Comparison of ENCODE assay signal across 9 cellular contexts in genomic region chr4:138870739-138871633, GRCh38.
A peak's percentile ranks its signal among the peaks of the same experiment; 100 is the strongest.
DNase-seq lines count a peak whose midpoint lies in the region; ATAC-seq and TF ChIP-seq lines count a peak whose summit lies in the region.
"Had no signal": no experiment of that assay in that cellular context is flagged by ENCODE, and none has a peak within 500 bp of the region (broad histone marks: within the 10 kb centered on the region; RNA-seq: fewer than 3 reads in every experiment).

No MANE protein-coding gene starts in this region.

- no peaks in the 10 kb centered on the region for H3K36me3 ChIP-seq in fibroblast of lung (ENCODE audit: control insufficient read depth, insufficient read depth, low read length)
- no peaks in the 10 kb centered on the region for H3K36me3 ChIP-seq in transverse colon

- H3K36me3 Mint-ChIP-seq in neural crest cell (ENCODE audit: low read depth) = no peaks in the 10 kb centered on the region
- H3K36me3 Mint-ChIP-seq: activated naive CD4-positive, alpha-beta T cell treated with anti-CD3 and anti-CD28 coated beads, Interleukin-2, amount 50 U/mL, for 72 hours had no signal

- no peak overlapping the region for H3K4me3 Mint-ChIP-seq in neural crest cell

- no peak overlapping the region for H3K27ac Mint-ChIP-seq in neural crest cell (ENCODE audit: unreplicated experiment)
- H3K27ac Mint-ChIP-seq: activated naive CD4-positive, alpha-beta T cell treated with anti-CD3 and anti-CD28 coated beads, Interleukin-2, amount 50 U/mL, for 72 hours had no signal

- H3K4me3 ChIP-seq in fibroblast of lung (replicated peaks in 1 of 4; ENCODE audit: control extremely low read depth in 1 of 4, insufficient read depth in 1 of 4, low read depth in 3 of 4, low read length in 4 of 4) = no peak overlapping the region
- no peak overlapping the region for H3K4me3 ChIP-seq in transverse colon

- H3K9me3 ChIP-seq in fibroblast of lung (ENCODE audit: control insufficient read depth, insufficient read depth, low read depth, low read length) (no peaks in the 10 kb centered on the region), transverse colon (no peaks in the 10 kb centered on the region)

- DNase-seq in DMS 273 (lab: John Stamatoyannopoulos, UW; ENCODE audit: unreplicated experiment) (peak; percentile 84), HuH-7 (ENCODE audit: low spot score) (peak; percentile 51), NOMO-1 treated with DMSO at 0.1 percent for 48 hours (lab: John Stamatoyannopoulos, UW; ENCODE audit: unreplicated experiment) (peak; percentile 54), fibroblast of lung (ENCODE audit: low read depth in 2 of 2) (peak; percentile 56 to 83), neural crest cell (ENCODE audit: low read depth, low spot score) (peak; percentile 82), transverse colon (peak; percentile 62)
- DNase-seq in activated CD8-positive, alpha-beta memory T cell treated with anti-CD3 and anti-CD28 coated beads, Interleukin-2, amount 50 U/mL, for 4 hours = peak; percentile 42

- TF ChIP-seq POLR2A in transverse colon (IDR thresholded peaks at IDR 0.05) = no peak

- no peak overlapping the region for H3K27ac ChIP-seq in fibroblast of lung (ENCODE audit: insufficient read depth, low read length)
- H3K27ac ChIP-seq in transverse colon = no peak overlapping the region

- in situ Hi-C loops in transverse colon (cut with MboI; ENCODE audit: low pct_ligation_motif_present in 1 of 4, low pct_unique_long_range_greater_than_20kb in 1 of 4, low sequenced_read_pairs in 3 of 4) = loop anchor here in 2 of 4 donors (10.0 to 25.0 kb wide), 2 partner anchors 186 to 834 kb away; no protein-coding TSS in a partner anchor

- no peaks in the 10 kb centered on the region for H3K27me3 Mint-ChIP-seq in neural crest cell (ENCODE audit: low read depth)

- peak; percentile 78 for ATAC-seq in GM21515 (IDR thresholded peaks at IDR 0.05; ENCODE audit: unreplicated experiment)

- H3K27me3 ChIP-seq in fibroblast of lung (ENCODE audit: control insufficient read depth, insufficient read depth, low read length) = no peaks in the 10 kb centered on the region
- no peaks in the 10 kb centered on the region for H3K27me3 ChIP-seq in transverse colon

- no peak for TF ChIP-seq EP300 in transverse colon (IDR thresholded peaks at IDR 0.05; ENCODE audit: low read depth)

- H3K9me3 Mint-ChIP-seq in neural crest cell = no peaks in the 10 kb centered on the region
- H3K9me3 Mint-ChIP-seq: activated naive CD4-positive, alpha-beta T cell treated with anti-CD3 and anti-CD28 coated beads, Interleukin-2, amount 50 U/mL, for 72 hours had no signal

- TF ChIP-seq CTCF in fibroblast of lung (conservative IDR thresholded peaks at IDR 0.05 in 1 of 2, IDR thresholded peaks at IDR 0.05 in 1 of 2; ENCODE audit: low read depth in 1 of 2, low read length in 2 of 2) (peak; percentile 84 to 88), neural crest cell (conservative IDR thresholded peaks at IDR 0.05) (peak; percentile 96), transverse colon (IDR thresholded peaks at IDR 0.05) (peak; percentile 80 to 85 (median 83))

- 18 to 20% methylated on average over 10 to 12 of the region's 12 CpGs for WGBS in transverse colon (ENCODE audit: low coverage in 1 of 2), 2 donors

- no peak overlapping the region for H2AFZ ChIP-seq in fibroblast of lung (ENCODE audit: low read length)

- H3K4me1 Mint-ChIP-seq in neural crest cell = peaks cover 8% of the 10 kb centered on the region

- no peaks in the 10 kb centered on the region for H3K79me2 ChIP-seq in fibroblast of lung (ENCODE audit: control insufficient read depth, insufficient read depth, low read length)

- intact Hi-C loops in transverse colon (cut with DNase I; ENCODE audit: low total_unique reads) = no loop called here

- H3K4me1 ChIP-seq in fibroblast of lung (ENCODE audit: control insufficient read depth, extremely low read depth, insufficient read depth, low read length) = peaks cover 2% of the 10 kb centered on the region
- peaks cover 0 to 6% (median 0%) of the 10 kb centered on the region in 4 donors for H3K4me1 ChIP-seq in transverse colon

- no peak overlapping the region for H3K9ac ChIP-seq in fibroblast of lung (ENCODE audit: insufficient read depth, low read length)

- H4K20me1 ChIP-seq in fibroblast of lung (ENCODE audit: control insufficient read depth, extremely low read depth, insufficient read depth, low read length) = no peaks in the 10 kb centered on the region

- H3K4me2 ChIP-seq in fibroblast of lung (ENCODE audit: extremely low read depth, insufficient read depth, low read length) = no peak overlapping the region
